In genomic region chr12:47302111-47302597, GRCh38 we compare ENCODE assay signal across 7 cellular contexts.
DNase-seq lines count a peak whose midpoint lies in the region; ATAC-seq and TF ChIP-seq lines count a peak whose summit lies in the region.

No MANE protein-coding gene starts in this region.

- peak; percentile 83 for ATAC-seq in GM18520 (IDR thresholded peaks at IDR 0.05; ENCODE audit: unreplicated experiment)
- ATAC-seq in GM21529 (IDR thresholded peaks at IDR 0.05; ENCODE audit: unreplicated experiment): peak; percentile 64
- peak; percentile 44 for ATAC-seq in mucosa of descending colon
- no peak for ATAC-seq in natural killer cell treated with Interleukin-12 subunit alpha and Interleukin-12 subunit beta and Interleukin-15 and Interleukin-18, amount 100 ng/mL, for 72 hours

- H3K9me3 ChIP-seq in mucosa of descending colon: no peaks in the 10 kb centered on the region

- H3K4me3 ChIP-seq in mucosa of descending colon: no peak overlapping the region

- DNase-seq in HuH-7.5 (ENCODE audit: low spot score): peak; percentile 42
- no peak for DNase-seq in mucosa of descending colon
- no peak for DNase-seq in T1000 (lab: John Stamatoyannopoulos, UW)
- no peak for DNase-seq in natural killer cell treated with Interleukin-12 subunit alpha and Interleukin-12 subunit beta and Interleukin-15 and Interleukin-18, amount 100 ng/mL, for 72 hours (ENCODE audit: low spot score)
- DNase-seq in midbrain (lab: John Stamatoyannopoulos, UW): no peak

- peaks cover 25 to 28% of the 10 kb centered on the region in 2 donors for H3K4me1 Mint-ChIP-seq in natural killer cell treated with Interleukin-12 subunit alpha and Interleukin-12 subunit beta and Interleukin-15 and Interleukin-18, amount 100 ng/mL, for 72 hours (ENCODE audit: low read depth in 2 of 2)

- peaks cover 3% of the 10 kb centered on the region for H3K9me3 Mint-ChIP-seq in natural killer cell treated with Interleukin-12 subunit alpha and Interleukin-12 subunit beta and Interleukin-15 and Interleukin-18, amount 100 ng/mL, for 72 hours

- H3K36me3 Mint-ChIP-seq in natural killer cell treated with Interleukin-12 subunit alpha and Interleukin-12 subunit beta and Interleukin-15 and Interleukin-18, amount 100 ng/mL, for 72 hours: peaks cover 8% of the 10 kb centered on the region

- no peak overlapping the region for H3K4me3 Mint-ChIP-seq in natural killer cell treated with Interleukin-12 subunit alpha and Interleukin-12 subunit beta and Interleukin-15 and Interleukin-18, amount 100 ng/mL, for 72 hours

- H3K36me3 ChIP-seq in mucosa of descending colon (ENCODE audit: low read depth): no peaks in the 10 kb centered on the region

- intact Hi-C loops in mucosa of descending colon (cut with DNase I, micrococcal nuclease): no loop called here

- no peak for TF ChIP-seq CTCF in mucosa of descending colon (IDR thresholded peaks at IDR 0.05)

- no peaks in the 10 kb centered on the region for H3K27me3 Mint-ChIP-seq in natural killer cell treated with Interleukin-12 subunit alpha and Interleukin-12 subunit beta and Interleukin-15 and Interleukin-18, amount 100 ng/mL, for 72 hours

- no peaks in the 10 kb centered on the region for H3K4me1 ChIP-seq in mucosa of descending colon (ENCODE audit: low read depth)

- H3K27ac Mint-ChIP-seq in natural killer cell treated with Interleukin-12 subunit alpha and Interleukin-12 subunit beta and Interleukin-15 and Interleukin-18, amount 100 ng/mL, for 72 hours: peak overlapping the region in 1 of 2 donors; percentile 31

Comparison
In these comparisons a context has a peak if more than half of its experiments do, and no peak if none do; other contexts are left out.
1. ATAC-seq: peak in GM18520 (single experiment), GM21529 (single experiment) and mucosa of descending colon (single experiment); none in natural killer cell treated with Interleukin-12 subunit alpha and Interleukin-12 subunit beta and Interleukin-15 and Interleukin-18, amount 100 ng/mL, for 72 hours (0 of 2).